Comparison of ENCODE assay signal across 9 cellular contexts in genomic region chr7:127792528-127793342, GRCh38.
DNase-seq lines count a peak whose midpoint lies in the region; ATAC-seq and TF ChIP-seq lines count a peak whose summit lies in the region.
"Had no signal": no experiment of that assay in that cellular context is flagged by ENCODE, and none has a peak within 500 bp of the region (broad histone marks: within the 10 kb centered on the region; RNA-seq: fewer than 3 reads in every experiment).

No MANE protein-coding gene starts in this region.

- no peak overlapping the region for H2AFZ ChIP-seq in mesenchymal stem cell (ENCODE audit: low read depth, low read length)

- no peaks in the 10 kb centered on the region for H3K27me3 ChIP-seq in liver (ENCODE audit: control insufficient read depth in 4 of 4, insufficient read depth in 4 of 4, low read length in 3 of 4)
- H3K27me3 ChIP-seq in mesenchymal stem cell (ENCODE audit: control insufficient read depth in 1 of 2, insufficient read depth in 1 of 2, low read length in 2 of 2), result no peaks in the 10 kb centered on the region

- no peak overlapping the region for H2AK5ac ChIP-seq in mesenchymal stem cell (ENCODE audit: low read length, severe bottlenecking)

- H4K8ac ChIP-seq in mesenchymal stem cell (ENCODE audit: low read length), result no peak overlapping the region

- H2BK5ac ChIP-seq in mesenchymal stem cell (ENCODE audit: low read depth, low read length, poor library complexity, severe bottlenecking), result no peak overlapping the region

- H3K4me3 Mint-ChIP-seq in activated T-helper 1 cell treated with anti-CD3 and anti-CD28 coated beads, Interleukin-12 subunit alpha, Interleukin-12 subunit beta, Interleukin-2, Interleukin-4 antibody, amounts not matched to agents 30 ng/mL and 10 ng/mL and 1 ng/mL, durations not matched to agents 14 hours and 24 hours and 36 hours, result no peak overlapping the region

- H3K4me1 ChIP-seq in liver (ENCODE audit: control insufficient read depth in 4 of 4, insufficient read depth in 4 of 4, low read length in 3 of 4), result peaks cover 1 to 26% (median 9%) of the 10 kb centered on the region in 4 donors
- H3K4me1 ChIP-seq in mesenchymal stem cell (ENCODE audit: control insufficient read depth, insufficient read depth, low read depth, low read length), result peaks cover 11% of the 10 kb centered on the region

- DNase-seq in activated gamma-delta T cell treated with Interleukin-2 at 50 U/mL for 16 hours, result peak; percentile 8
- no peak for DNase-seq in activated gamma-delta T cell (lab: John Stamatoyannopoulos, UW)
- DNase-seq in NCI-H2196 treated with DMSO at 0.1 percent for 48 hours (lab: John Stamatoyannopoulos, UW; ENCODE audit: unreplicated experiment), result peak; percentile 5
- DNase-seq in activated T-helper 1 cell treated with anti-CD3 and anti-CD28 coated beads, Interleukin-12 subunit alpha, Interleukin-12 subunit beta, Interleukin-2, Interleukin-4 antibody, amounts not matched to agents 30 ng/mL and 10 ng/mL and 1 ng/mL, durations not matched to agents 14 hours and 24 hours and 36 hours (ENCODE audit: low spot score), result peak; percentile 4
- DNase-seq in mesenchymal stem cell, result no peak

- no peak overlapping the region for H2BK12ac ChIP-seq in mesenchymal stem cell (ENCODE audit: low read length in 2 of 2)

- H2BK120ac ChIP-seq in mesenchymal stem cell (ENCODE audit: low read depth, low read length), result no peak overlapping the region

- ATAC-seq in GM18519 (IDR thresholded peaks at IDR 0.05; ENCODE audit: low FRiP score, unreplicated experiment), result no peak
- no peak for ATAC-seq in HG02970 (IDR thresholded peaks at IDR 0.05; ENCODE audit: low FRiP score, unreplicated experiment)

- H3K36me3 Mint-ChIP-seq in activated T-helper 1 cell treated with anti-CD3 and anti-CD28 coated beads, Interleukin-12 subunit alpha, Interleukin-12 subunit beta, Interleukin-2, Interleukin-4 antibody, amounts not matched to agents 30 ng/mL and 10 ng/mL and 1 ng/mL, durations not matched to agents 14 hours and 24 hours and 36 hours (ENCODE audit: low read depth), result peaks cover 3% of the 10 kb centered on the region

- H3K27ac ChIP-seq in liver (ENCODE audit: low read depth in 1 of 2, low read length in 2 of 2) (no peak overlapping the region), mesenchymal stem cell (ENCODE audit: low read length, poor library complexity, severe bottlenecking) (no peak overlapping the region)

- H3K4me2 ChIP-seq in mesenchymal stem cell (ENCODE audit: low read length, poor library complexity, severe bottlenecking), result no peak overlapping the region

- H4K91ac ChIP-seq in mesenchymal stem cell (ENCODE audit: low read length), result no peak overlapping the region

- H3K18ac ChIP-seq in mesenchymal stem cell (ENCODE audit: low read depth in 1 of 2, low read length in 2 of 2), result no peak overlapping the region

- no peak overlapping the region for H3K4ac ChIP-seq in mesenchymal stem cell (ENCODE audit: low read depth in 1 of 2, low read length in 2 of 2)

- H3K27me3 Mint-ChIP-seq in activated T-helper 1 cell treated with anti-CD3 and anti-CD28 coated beads, Interleukin-12 subunit alpha, Interleukin-12 subunit beta, Interleukin-2, Interleukin-4 antibody, amounts not matched to agents 30 ng/mL and 10 ng/mL and 1 ng/mL, durations not matched to agents 14 hours and 24 hours and 36 hours (ENCODE audit: insufficient read depth), result no peaks in the 10 kb centered on the region

- H3K14ac ChIP-seq in mesenchymal stem cell (ENCODE audit: low read length in 2 of 2), result no peak overlapping the region

- 97% methylated on average over 5 of the region's 5 CpGs for WGBS in liver
- WGBS in mesenchymal stem cell, result 92% methylated on average over 5 of the region's 5 CpGs

- H3K9ac ChIP-seq in liver (ENCODE audit: low read depth in 1 of 2, low read length in 2 of 2), result no peak overlapping the region
- no peak overlapping the region for H3K9ac ChIP-seq in mesenchymal stem cell (ENCODE audit: low read length)

- H3K9me3 ChIP-seq in liver (ENCODE audit: control insufficient read depth in 4 of 4, low read length in 3 of 4), result no peaks in the 10 kb centered on the region
- H3K9me3 ChIP-seq in mesenchymal stem cell (ENCODE audit: control insufficient read depth, low read length), result no peaks in the 10 kb centered on the region

- H3K4me3 ChIP-seq in liver (ENCODE audit: low read depth in 1 of 3, low read length in 3 of 3), result no peak overlapping the region
- H3K4me3 ChIP-seq in mesenchymal stem cell (ENCODE audit: insufficient read depth in 1 of 2, low read depth in 1 of 2, low read length in 2 of 2), result no peak overlapping the region
- H3K4me3 ChIP-seq: skin epidermis had no signal

- no peaks in the 10 kb centered on the region for H3K36me3 ChIP-seq in liver (ENCODE audit: control insufficient read depth in 4 of 4, insufficient read depth in 3 of 4, low read depth in 1 of 4, low read length in 3 of 4)
- peaks cover 0 to 3% of the 10 kb centered on the region in 2 experiments for H3K36me3 ChIP-seq in mesenchymal stem cell (ENCODE audit: control insufficient read depth in 1 of 2, insufficient read depth in 2 of 2, low read depth in 1 of 2, low read length in 2 of 2)

- no peak overlapping the region for H2BK15ac ChIP-seq in mesenchymal stem cell (ENCODE audit: low read depth, poor library complexity, severe bottlenecking)

- peaks cover 27% of the 10 kb centered on the region for H3K79me1 ChIP-seq in mesenchymal stem cell (replicated peaks; ENCODE audit: low read length, poor library complexity, severe bottlenecking)

- H3K9me3 Mint-ChIP-seq in activated T-helper 1 cell treated with anti-CD3 and anti-CD28 coated beads, Interleukin-12 subunit alpha, Interleukin-12 subunit beta, Interleukin-2, Interleukin-4 antibody, amounts not matched to agents 30 ng/mL and 10 ng/mL and 1 ng/mL, durations not matched to agents 14 hours and 24 hours and 36 hours, result no peaks in the 10 kb centered on the region

- peak overlapping the region; percentile 11 for H3K27ac Mint-ChIP-seq in activated T-helper 1 cell treated with anti-CD3 and anti-CD28 coated beads, Interleukin-12 subunit alpha, Interleukin-12 subunit beta, Interleukin-2, Interleukin-4 antibody, amounts not matched to agents 30 ng/mL and 10 ng/mL and 1 ng/mL, durations not matched to agents 14 hours and 24 hours and 36 hours

- H3K23ac ChIP-seq in mesenchymal stem cell (ENCODE audit: low read length in 2 of 2), result no peak overlapping the region

- TF ChIP-seq RAD21 in liver (IDR thresholded peaks at IDR 0.05), result peak; percentile 52 to 80

- TF ChIP-seq CTCF in liver (IDR thresholded peaks at IDR 0.05; ENCODE audit: low read depth, low read length, missing input control), result peak; percentile 44

- intact Hi-C loops in activated T-helper 1 cell treated with anti-CD3 and anti-CD28 coated beads, Interleukin-12 subunit alpha, Interleukin-12 subunit beta, Interleukin-2, Interleukin-4 antibody, amounts not matched to agents 30 ng/mL and 10 ng/mL and 1 ng/mL, durations not matched to agents 14 hours and 24 hours and 36 hours (cut with micrococcal nuclease), result loop anchor here (2.0 kb wide), 1 partner anchor 84 kb away; no protein-coding TSS in a partner anchor

- peaks cover 24% of the 10 kb centered on the region for H3K4me1 Mint-ChIP-seq in activated T-helper 1 cell treated with anti-CD3 and anti-CD28 coated beads, Interleukin-12 subunit alpha, Interleukin-12 subunit beta, Interleukin-2, Interleukin-4 antibody, amounts not matched to agents 30 ng/mL and 10 ng/mL and 1 ng/mL, durations not matched to agents 14 hours and 24 hours and 36 hours (ENCODE audit: low read depth)

TF ChIP-seq in liver, 16 proteins besides CTCF, POLR2A, EP300 and RAD21:
- TF ChIP-seq, protein P1, sequence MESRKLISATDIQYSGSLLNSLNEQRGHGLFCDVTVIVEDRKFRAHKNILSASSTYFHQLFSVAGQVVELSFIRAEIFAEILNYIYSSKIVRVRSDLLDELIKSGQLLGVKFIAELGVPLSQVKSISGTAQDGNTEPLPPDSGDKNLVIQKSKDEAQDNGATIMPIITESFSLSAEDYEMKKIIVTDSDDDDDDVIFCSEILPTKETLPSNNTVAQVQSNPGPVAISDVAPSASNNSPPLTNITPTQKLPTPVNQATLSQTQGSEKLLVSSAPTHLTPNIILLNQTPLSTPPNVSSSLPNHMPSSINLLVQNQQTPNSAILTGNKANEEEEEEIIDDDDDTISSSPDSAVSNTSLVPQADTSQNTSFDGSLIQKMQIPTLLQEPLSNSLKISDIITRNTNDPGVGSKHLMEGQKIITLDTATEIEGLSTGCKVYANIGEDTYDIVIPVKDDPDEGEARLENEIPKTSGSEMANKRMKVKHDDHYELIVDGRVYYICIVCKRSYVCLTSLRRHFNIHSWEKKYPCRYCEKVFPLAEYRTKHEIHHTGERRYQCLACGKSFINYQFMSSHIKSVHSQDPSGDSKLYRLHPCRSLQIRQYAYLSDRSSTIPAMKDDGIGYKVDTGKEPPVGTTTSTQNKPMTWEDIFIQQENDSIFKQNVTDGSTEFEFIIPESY (IDR thresholded peaks at IDR 0.05), result no peak
- TF ChIP-seq GABPA (IDR thresholded peaks at IDR 0.05 in 1 of 2, conservative IDR thresholded peaks at IDR 0.05 in 1 of 2) (no peak), SP1 (IDR thresholded peaks at IDR 0.05) (no peak), YY1 (IDR thresholded peaks at IDR 0.05) (no peak), TAF1 (conservative IDR thresholded peaks at IDR 0.05) (no peak), EGR1 (IDR thresholded peaks at IDR 0.05; ENCODE audit: low read depth in 2 of 2) (no peak), FOXA2 (IDR thresholded peaks at IDR 0.05) (no peak), JUND (IDR thresholded peaks at IDR 0.05) (no peak), FOXA1 (IDR thresholded peaks at IDR 0.05) (no peak)

Comparison
In these comparisons a context has a peak if more than half of its experiments do, and no peak if none do; other contexts are left out.
1. DNase-seq: peak in activated gamma-delta T cell treated with Interleukin-2 at 50 U/mL for 16 hours (single experiment), NCI-H2196 treated with DMSO at 0.1 percent for 48 hours (single experiment) and activated T-helper 1 cell treated with anti-CD3 and anti-CD28 coated beads, Interleukin-12 subunit alpha, Interleukin-12 subunit beta, Interleukin-2, Interleukin-4 antibody, amounts not matched to agents 30 ng/mL and 10 ng/mL and 1 ng/mL, durations not matched to agents 14 hours and 24 hours and 36 hours (single experiment); none in activated gamma-delta T cell (single experiment) and mesenchymal stem cell (single experiment).